Comparison of ENCODE assay signal across 19 cellular contexts in the genomic region with DNA sequence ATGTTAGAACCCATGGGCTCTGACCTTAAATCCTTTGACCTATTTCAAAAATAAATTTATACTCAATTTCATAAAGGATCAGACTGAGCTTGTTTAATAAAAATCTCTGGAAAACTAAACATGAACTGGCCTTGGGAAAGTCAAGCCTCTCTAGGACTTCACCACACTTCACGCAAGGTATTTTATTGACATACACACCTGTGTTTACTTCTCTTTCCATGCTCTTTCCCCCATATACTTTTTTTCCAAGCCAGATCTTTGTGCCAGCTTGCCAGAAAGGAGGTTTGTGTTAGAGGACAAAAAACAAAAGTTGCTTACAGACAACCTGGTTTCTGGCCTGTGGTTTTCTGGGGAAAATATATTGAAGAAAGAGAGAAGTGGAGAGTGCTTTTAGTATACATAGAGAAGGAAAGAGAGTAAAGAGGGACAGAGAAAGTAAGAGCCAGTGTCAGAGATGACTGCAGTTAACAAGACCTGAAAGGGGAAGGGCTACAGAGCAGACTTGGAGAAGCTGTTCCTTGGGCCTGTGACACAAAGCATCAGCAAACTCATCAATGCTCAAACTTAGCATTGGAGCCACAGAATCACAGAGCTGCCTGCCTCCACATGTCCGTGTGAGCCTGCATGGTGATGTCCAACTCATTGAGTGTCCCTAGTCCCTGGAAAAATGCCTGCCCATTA.
"Had no signal": no experiment of that assay in that cellular context is flagged by ENCODE, and none has a peak within 500 bp of the region (broad histone marks: within the 10 kb centered on the region; RNA-seq: fewer than 3 reads in every experiment).

No MANE protein-coding gene starts in this region.

- H3K36me3 ChIP-seq: cardiac muscle cell, neutrophil, sigmoid colon had no signal

- H3K4me1 ChIP-seq: parathyroid adenoma, sigmoid colon, testis had no signal

- H3K9me3 ChIP-seq: neutrophil, sigmoid colon, testis had no signal

- H3K27ac ChIP-seq: cardiac muscle cell, neutrophil, parathyroid adenoma, sigmoid colon, testis had no signal

- DNase-seq: activated CD4-positive, alpha-beta memory T cell treated with anti-CD3 and anti-CD28 coated beads for 36 hours; activated CD4-positive, alpha-beta T cell treated with anti-CD3 and anti-CD28 coated beads for 36 hours; activated naive CD4-positive, alpha-beta T cell; activated naive CD8-positive, alpha-beta T cell treated with anti-CD3 and anti-CD28 coated beads for 36 hours; amniotic stem cell; effector CD8-positive, alpha-beta T cell; hypothalamus; kidney; left ventricle myocardium superior; natural killer cell; sigmoid colon; stimulated activated CD4-positive, alpha-beta T cell treated with anti-CD3 and anti-CD28 coated beads, Interleukin-4, amount 100 ng/mL, for 24 hours; T-helper 2 cell; testis had no signal

- H3K4me3 ChIP-seq: cardiac muscle cell, sigmoid colon, testis had no signal

- H3K27me3 ChIP-seq: cardiac muscle cell, neutrophil, sigmoid colon, testis had no signal

- ATAC-seq: activated CD4-positive, alpha-beta T cell treated with anti-CD3 and anti-CD28 coated beads for 36 hours; esophagus mucosa; left ventricle myocardium superior; natural killer cell; stimulated activated effector memory CD8-positive, alpha-beta T cell treated with anti-CD3 and anti-CD28 coated beads, Interleukin-12 subunit alpha, Interleukin-12 subunit beta, amount 100 ng/mL, for 72 hours had no signal
